Comparison of ENCODE assay signal across 12 cellular contexts in the genomic region with DNA sequence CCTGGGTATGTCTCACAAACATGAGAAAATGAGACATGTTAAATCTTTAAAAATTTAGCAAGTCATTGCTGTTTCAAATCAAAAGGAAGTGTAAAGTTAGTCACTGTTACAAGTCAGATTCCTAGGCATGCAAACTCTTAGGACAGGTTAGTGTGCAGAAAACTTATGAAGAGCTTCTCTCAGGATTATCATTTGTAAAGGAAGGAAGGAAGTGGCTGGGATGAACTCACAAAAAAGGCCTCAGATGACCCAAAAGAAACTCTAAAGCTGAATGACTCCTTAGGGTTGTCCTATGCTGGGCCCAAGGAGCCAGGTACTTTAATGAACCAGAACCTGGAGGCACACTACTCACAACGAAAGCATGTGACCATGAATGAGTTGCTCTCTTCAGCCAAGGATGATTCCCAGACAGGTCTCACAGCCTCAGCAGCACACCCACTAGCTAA. TPM values are rescaled to one million over a fixed set of nuclear protein-coding genes. Genes with fewer than 3 reads are reported as not detected.
DNase-seq lines count a peak whose midpoint lies in the region; ATAC-seq, FAIRE-seq and TF ChIP-seq lines count a peak whose summit lies in the region.
"Had no signal": no experiment of that assay in that cellular context is flagged by ENCODE, and none has a peak within 500 bp of the region (broad histone marks: within the 10 kb centered on the region; RNA-seq: fewer than 3 reads in every experiment).

No MANE protein-coding gene starts in this region.

- H3K4me1 ChIP-seq in Loucy (ENCODE audit: insufficient read depth, low read length, poor library complexity, severe bottlenecking), result peaks cover 35% of the 10 kb centered on the region
- H3K4me1 ChIP-seq in GM12878 (ENCODE audit: control insufficient read depth, insufficient read depth, low read length), result no peaks in the 10 kb centered on the region
- H3K4me1 ChIP-seq in SJCRH30, result peaks cover 3% of the 10 kb centered on the region; the same call in 1 of the 2 replicates

- TF ChIP-seq POLR2A in GM12878 (IDR thresholded peaks at IDR 0.05; ENCODE audit: low read depth, low read length), result no peak

- TF ChIP-seq CTCF in Loucy (conservative IDR thresholded peaks at IDR 0.05; ENCODE audit: low read length) (no peak), GM12878 (IDR thresholded peaks at IDR 0.05 in 2 of 3, conservative IDR thresholded peaks at IDR 0.05 in 1 of 3; ENCODE audit: control insufficient read depth in 2 of 3, extremely low read depth in 1 of 3, insufficient read depth in 1 of 3, low read depth in 3 of 3, low read length in 3 of 3) (no peak), osteocyte (IDR thresholded peaks at IDR 0.05) (no peak)

- in situ Hi-C loops in GM12878 (cut with MboI), result no loop called here

- ATAC-seq in GM12878, result peak; percentile 69

- H3K4me3 ChIP-seq in Loucy (ENCODE audit: low read length, poor library complexity, severe bottlenecking), result no peak overlapping the region
- H3K4me3 ChIP-seq in GM12878, result no peak overlapping the region
- no peak overlapping the region for H3K4me3 ChIP-seq in SJCRH30
- H3K4me3 ChIP-seq: lung, tibial nerve had no signal

- H2AFZ ChIP-seq in Loucy (ENCODE audit: low read length), result no peak overlapping the region
- H2AFZ ChIP-seq in GM12878 (ENCODE audit: control insufficient read depth, low read depth, low read length), result no peak overlapping the region

- peaks cover 6% of the 10 kb centered on the region; the same call in 1 of the 2 replicates for H3F3A ChIP-seq in Loucy (ENCODE audit: low read depth)

- no peak overlapping the region for H3K4me3 Mint-ChIP-seq in T-helper 2 cell treated with Interferon-gamma antibody and Interleukin-4, amounts not matched to agents 5 μg/mL and 100 μg/mL, for 36 hours
- no peak overlapping the region for H3K4me3 Mint-ChIP-seq in osteocyte (ENCODE audit: unreplicated experiment)

- CTCF ChIA-PET in GM12878 (lab: Yijun Ruan, JAX), result interaction anchor here (0.5 to 1.0 kb wide), 3 partner anchors 10 to 35 kb away, joined by 3 to 4 read pairs (median 3); no protein-coding TSS in a partner anchor

- no peak for TF ChIP-seq RAD21 in GM12878 (IDR thresholded peaks at IDR 0.05; ENCODE audit: insufficient read depth, low read depth, low read length)

- intact Hi-C loops in GM12878 (cut with micrococcal nuclease; ENCODE audit: unreplicated experiment), result no loop called here

- POLR2A ChIA-PET in GM12878 (lab: Charles Lee), result no interaction called here

- peaks cover 98% of the 10 kb centered on the region for H4K20me1 ChIP-seq in Loucy (ENCODE audit: insufficient read depth, low read length, poor library complexity, severe bottlenecking)
- peaks cover 6% of the 10 kb centered on the region; the same call in 1 of the 2 replicates for H4K20me1 ChIP-seq in GM12878 (ENCODE audit: control insufficient read depth, insufficient read depth)

- no peaks in the 10 kb centered on the region for H3K9me3 ChIP-seq in Loucy (ENCODE audit: insufficient read depth, low read depth, low read length)
- H3K9me3 ChIP-seq in GM12878 (replicated peaks; ENCODE audit: control insufficient read depth, insufficient read depth, low read length), result no peaks in the 10 kb centered on the region
- H3K9me3 ChIP-seq in SJCRH30 (replicated peaks), result no peaks in the 10 kb centered on the region
- H3K9me3 ChIP-seq: tibial nerve had no signal

- peak; percentile 75 for FAIRE-seq in GM12878 (lab: Jason Lieb, UNC)

- H3K4me1 Mint-ChIP-seq in T-helper 2 cell treated with Interferon-gamma antibody and Interleukin-4, amounts not matched to agents 5 μg/mL and 100 μg/mL, for 36 hours (ENCODE audit: low read depth), result peaks cover 29% of the 10 kb centered on the region
- peaks cover 26% of the 10 kb centered on the region for H3K4me1 Mint-ChIP-seq in osteocyte (ENCODE audit: unreplicated experiment)

- H3K27me3 ChIP-seq in Loucy (ENCODE audit: insufficient read depth, low read length, poor library complexity, severe bottlenecking) (no peaks in the 10 kb centered on the region), GM12878 (replicated peaks in 1 of 2; ENCODE audit: control insufficient read depth in 2 of 2, insufficient read depth in 2 of 2, low read length in 1 of 2) (no peaks in the 10 kb centered on the region), SJCRH30 (no peaks in the 10 kb centered on the region)
- H3K27me3 ChIP-seq: tibial nerve had no signal

- peaks cover 9% of the 10 kb centered on the region for H3K36me3 Mint-ChIP-seq in T-helper 2 cell treated with Interferon-gamma antibody and Interleukin-4, amounts not matched to agents 5 μg/mL and 100 μg/mL, for 36 hours (ENCODE audit: low read depth)
- H3K36me3 Mint-ChIP-seq in osteocyte (ENCODE audit: unreplicated experiment), result no peaks in the 10 kb centered on the region

- no peaks in the 10 kb centered on the region for H3K9me3 Mint-ChIP-seq in T-helper 2 cell treated with Interferon-gamma antibody and Interleukin-4, amounts not matched to agents 5 μg/mL and 100 μg/mL, for 36 hours
- H3K9me3 Mint-ChIP-seq in osteocyte (ENCODE audit: unreplicated experiment), result peaks cover 4% of the 10 kb centered on the region

- H3K79me2 ChIP-seq in Loucy (ENCODE audit: insufficient read depth, low read length), result peaks cover 100% of the 10 kb centered on the region
- H3K79me2 ChIP-seq in GM12878 (ENCODE audit: control insufficient read depth, insufficient read depth, low read length), result peaks cover 94% of the 10 kb centered on the region

- H3K9ac ChIP-seq in Loucy (ENCODE audit: low read depth, low read length, poor library complexity, severe bottlenecking) (no peak overlapping the region), GM12878 (ENCODE audit: control insufficient read depth, insufficient read depth, low read length) (no peak overlapping the region)

- RAD21 ChIA-PET in GM12878 (lab: Charles Lee; ENCODE audit: unreplicated experiment), result interaction anchor here (1.4 kb wide), 1 partner anchor 26 kb away, joined by 6 read pairs; a partner anchor contains a TSS

- H3K27me3 Mint-ChIP-seq in T-helper 2 cell treated with Interferon-gamma antibody and Interleukin-4, amounts not matched to agents 5 μg/mL and 100 μg/mL, for 36 hours (ENCODE audit: low read depth), result no peaks in the 10 kb centered on the region
- H3K27me3 Mint-ChIP-seq in osteocyte (ENCODE audit: unreplicated experiment), result no peaks in the 10 kb centered on the region

- H3K27ac ChIP-seq in GM12878 (ENCODE audit: control insufficient read depth, insufficient read depth), result peak overlapping the region; percentile 50; the same call in 1 of the 2 replicates
- no peak overlapping the region for H3K27ac ChIP-seq in SJCRH30
- H3K27ac ChIP-seq: tibial nerve had no signal

- H3K4me2 ChIP-seq in Loucy (ENCODE audit: low read depth, low read length, poor library complexity, severe bottlenecking), result peak overlapping the region; percentile 39
- no peak overlapping the region for H3K4me2 ChIP-seq in GM12878 (ENCODE audit: control insufficient read depth, insufficient read depth)

- peak overlapping the region; percentile 80 for H3K27ac Mint-ChIP-seq in T-helper 2 cell treated with Interferon-gamma antibody and Interleukin-4, amounts not matched to agents 5 μg/mL and 100 μg/mL, for 36 hours
- peak overlapping the region; percentile 66 for H3K27ac Mint-ChIP-seq in osteocyte (ENCODE audit: unreplicated experiment)

- TF ChIP-seq EP300 in GM12878 (IDR thresholded peaks at IDR 0.05; ENCODE audit: borderline replicate concordance in 1 of 2, control insufficient read depth in 1 of 2, low read depth in 2 of 2, low read length in 2 of 2), result no peak

- no TSS peak for BruUV-seq in GM12878 (replicated peaks; lab: Mats Ljungman, UMichigan)

- H3K9me2 ChIP-seq in Loucy (replicated peaks; ENCODE audit: low read depth, low read length), result no peaks in the 10 kb centered on the region

- H3K36me3 ChIP-seq in Loucy (ENCODE audit: insufficient read depth, low read length) (0 out of 2 replicates have a peak, but pooled peaks cover 3% of the 10 kb centered on the region), GM12878 (ENCODE audit: control insufficient read depth in 2 of 2, insufficient read depth in 2 of 2, low read length in 1 of 2) (no peaks in the 10 kb centered on the region), SJCRH30 (no peaks in the 10 kb centered on the region)
- H3K36me3 ChIP-seq: tibial nerve had no signal

- no peak for DNase-seq in T-helper 2 cell treated with Interferon-gamma antibody and Interleukin-4, amounts not matched to agents 5 μg/mL and 100 μg/mL, for 36 hours (ENCODE audit: low spot score)
- DNase-seq in T-helper 2 cell (no peak), GM12878 (ENCODE audit: low read depth, low spot score) (no peak), osteocyte (ENCODE audit: extremely low spot score, unreplicated experiment) (no peak), DMS79 (lab: John Stamatoyannopoulos, UW) (no peak), SJCRH30 (no peak), GOT3 (lab: John Stamatoyannopoulos, UW) (no peak)
- DNase-seq: 8988T; activated effector memory CD4-positive, alpha-beta T cell treated with Interleukin-2 at 50 U/mL for 16 hours had no signal

- WGBS in GM12878 (ENCODE audit: insufficient coverage, insufficient replicate concordance, low lambda C conversion rate, missing lambda C conversion rate), result 33% methylated on average over 1 of the region's 1 CpG

- SMC1A ChIA-PET in GM12878 (lab: Charles Lee; ENCODE audit: uncharacterized antibody, unreplicated experiment), result interaction anchor here (0.7 to 4.2 kb wide), 3 partner anchors 11 to 195 kb away, joined by 3 to 14 read pairs (median 5); no protein-coding TSS in a partner anchor

TF ChIP-seq in GM12878, 131 proteins besides CTCF, POLR2A, EP300 and RAD21 (continues in another document):
- TF ChIP-seq POLR2AphosphoS5 (IDR thresholded peaks at IDR 0.05; ENCODE audit: low read length) (peak; percentile 2; the same call in 1 of the 2 replicates), NRF1 (conservative IDR thresholded peaks at IDR 0.05; ENCODE audit: low read depth, low read length) (no peak)

RNA-seq across cellular contexts. Expression of a gene that starts 25.0 kb away (rescaled TPM):
- 68.7 and 77.6 TPM in 2 replicates for total RNA-seq in GM12878 (2013; cell fraction: nucleolus; rRNA removed)
- total RNA-seq in GM12878 (2014; rRNA removed) (10.3 and 11.6 TPM in 2 replicates), GM12878 (2014; rRNA removed; fragmentation: Illumina TruSeq; extraction: Trizol) (17.5 and 17.9 TPM in 2 replicates), GM12878 (2021) (30.7 and 31.7 TPM in 2 replicates), osteocyte (28.7 and 28.9 TPM in 2 replicates)
- 11.6 TPM for polyA plus RNA-seq in GM12878 (2011; ENCODE audit: low read depth)
- polyA plus RNA-seq in GM12878 (2011; rRNA removed) (26.9 and 29.8 TPM in 2 replicates), GM12878 (2014; fragmentation: Illumina TruSeq; extraction: Trizol) (21.5 and 32.2 TPM in 2 replicates), GM12878 (2014; fragmentation: Nextera tagmentation; extraction: Ambion mirVana) (1 to 10 TPM; 3.5 TPM), GM12878 (2014; rRNA removed) (10.7 and 10.9 TPM in 2 replicates), GM12878 (2016; fragmentation: Nextera tagmentation; extraction: Ambion mirVana) (1 to 10 TPM; 4.9 to 8.3 TPM)
- polyA plus RNA-seq in GM12878 (2011; cell fraction: cytosol; rRNA removed), result 10.6 and 19.8 TPM in 2 replicates
- polyA plus RNA-seq in GM12878 (2011; cell fraction: nucleus; rRNA removed), result 12.1 and 14.3 TPM in 2 replicates
- 16.7 and 16.9 TPM in 2 replicates for polyA plus RNA-seq in GM12878 (2012)
- 24.4 and 39.5 TPM in 2 replicates for polyA minus RNA-seq in GM12878 (2011; rRNA and poly(A)+ RNA removed)
- 9.9 and 10.8 TPM in 2 replicates for polyA minus RNA-seq in GM12878 (2011; cell fraction: cytosol; rRNA and poly(A)+ RNA removed)
- 13.2 and 22.3 TPM in 2 replicates for polyA minus RNA-seq in GM12878 (2011; cell fraction: nucleus; rRNA and poly(A)+ RNA removed)
- 23.5 and 26.2 TPM in 2 replicates for total RNA-seq in SJCRH30 (2014; rRNA removed; shearing (Covaris generic))
